Comparison of ENCODE assay signal across 3 cellular contexts in the genomic region with DNA sequence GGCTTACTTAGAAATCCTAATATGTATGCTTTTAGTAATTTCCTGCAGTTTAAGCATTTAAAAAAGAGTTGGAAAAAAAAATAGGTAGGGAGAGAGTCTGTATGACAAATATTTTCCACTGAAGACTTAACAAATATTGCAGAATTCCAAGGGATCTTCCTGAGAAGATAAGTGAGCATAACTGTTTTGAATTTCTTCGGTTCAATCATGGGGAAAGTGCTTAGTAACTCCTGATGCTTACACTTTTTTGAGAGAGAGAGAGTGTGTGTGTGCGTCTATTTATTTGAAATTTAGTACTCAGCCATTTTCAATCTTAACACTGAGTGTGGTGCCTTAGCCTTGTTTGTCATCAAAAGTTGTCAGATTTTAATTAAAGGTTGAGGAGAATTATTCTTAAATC.
A peak's percentile ranks its signal among the peaks of the same experiment; 100 is the strongest.
TF ChIP-seq lines count a peak whose summit lies in the region.

No MANE protein-coding gene starts in this region.

TF ChIP-seq in HepG2, 621 proteins besides CTCF, POLR2A, EP300 and RAD21:
- TF ChIP-seq POLR2AphosphoS2 (IDR thresholded peaks at IDR 0.05; ENCODE audit: low read depth, low read length) (0 out of 2 replicates have a peak, but pooled peaks have one; percentile 20), ETV6 (CRISPR knock-in tag; conservative IDR thresholded peaks at IDR 0.05) (no peak)
TF ChIP-seq in HepG2: peak in this region for 1.

TF ChIP-seq in liver, 16 proteins besides CTCF, POLR2A, EP300 and RAD21:
- TF ChIP-seq TAF1 (conservative IDR thresholded peaks at IDR 0.05) (no peak), JUND (IDR thresholded peaks at IDR 0.05) (peak; percentile 28 to 37)
- TF ChIP-seq, protein P1, sequence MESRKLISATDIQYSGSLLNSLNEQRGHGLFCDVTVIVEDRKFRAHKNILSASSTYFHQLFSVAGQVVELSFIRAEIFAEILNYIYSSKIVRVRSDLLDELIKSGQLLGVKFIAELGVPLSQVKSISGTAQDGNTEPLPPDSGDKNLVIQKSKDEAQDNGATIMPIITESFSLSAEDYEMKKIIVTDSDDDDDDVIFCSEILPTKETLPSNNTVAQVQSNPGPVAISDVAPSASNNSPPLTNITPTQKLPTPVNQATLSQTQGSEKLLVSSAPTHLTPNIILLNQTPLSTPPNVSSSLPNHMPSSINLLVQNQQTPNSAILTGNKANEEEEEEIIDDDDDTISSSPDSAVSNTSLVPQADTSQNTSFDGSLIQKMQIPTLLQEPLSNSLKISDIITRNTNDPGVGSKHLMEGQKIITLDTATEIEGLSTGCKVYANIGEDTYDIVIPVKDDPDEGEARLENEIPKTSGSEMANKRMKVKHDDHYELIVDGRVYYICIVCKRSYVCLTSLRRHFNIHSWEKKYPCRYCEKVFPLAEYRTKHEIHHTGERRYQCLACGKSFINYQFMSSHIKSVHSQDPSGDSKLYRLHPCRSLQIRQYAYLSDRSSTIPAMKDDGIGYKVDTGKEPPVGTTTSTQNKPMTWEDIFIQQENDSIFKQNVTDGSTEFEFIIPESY (IDR thresholded peaks at IDR 0.05) = no peak

TF ChIP-seq in SK-N-SH, 30 proteins besides CTCF, POLR2A, EP300 and RAD21:
- TF ChIP-seq, protein P1 (IDR thresholded peaks at IDR 0.05; ENCODE audit: borderline replicate concordance, low read depth) = no peak
- TF ChIP-seq FOXM1 (IDR thresholded peaks at IDR 0.05; ENCODE audit: low read depth) (no peak), GABPA (IDR thresholded peaks at IDR 0.05; ENCODE audit: low read depth) (no peak), NRF1 (IDR thresholded peaks at IDR 0.05; ENCODE audit: low read depth, low read length) (no peak), FOXJ3 (CRISPR knock-in tag; IDR thresholded peaks at IDR 0.05) (no peak), YY1 (IDR thresholded peaks at IDR 0.05; ENCODE audit: low read depth) (no peak), MEF2A (IDR thresholded peaks at IDR 0.05; ENCODE audit: borderline replicate concordance, low read depth) (no peak), SIN3A (IDR thresholded peaks at IDR 0.05; ENCODE audit: borderline replicate concordance, low read depth, low read length) (no peak), RCOR1 (IDR thresholded peaks at IDR 0.05; ENCODE audit: low read length) (no peak)
